Comparison of ENCODE assay signal across 25 cellular contexts in genomic region chr14:60288279-60288678, GRCh38. TPM values are rescaled to one million over a fixed set of nuclear protein-coding genes. Genes with fewer than 3 reads are reported as not detected.
DNase-seq lines count a peak whose midpoint lies in the region; ATAC-seq, FAIRE-seq and TF ChIP-seq lines count a peak whose summit lies in the region.
"Had no signal": no experiment of that assay in that cellular context is flagged by ENCODE, and none has a peak within 500 bp of the region (broad histone marks: within the 10 kb centered on the region; RNA-seq: fewer than 3 reads in every experiment).

No MANE protein-coding gene starts in this region.

- WGBS in liver, result 35% methylated on average over 1 of the region's 1 CpG
- 83% methylated on average over 1 of the region's 1 CpG for WGBS in HepG2 (ENCODE audit: low lambda C conversion rate)

- no peaks in the 10 kb centered on the region for H3K9me3 ChIP-seq in liver (ENCODE audit: control insufficient read depth in 4 of 4, low read length in 3 of 4)
- H3K9me3 ChIP-seq in HepG2 (ENCODE audit: low read length), result no peaks in the 10 kb centered on the region
- H3K9me3 ChIP-seq: A549 had no signal

- DNase-seq in HepG2 (ENCODE audit: low spot score) (no peak), iris pigment epithelial cell (ENCODE audit: low read depth) (peak; percentile 29), NCI-H2171 treated with DMSO at 0.1 percent for 48 hours (lab: John Stamatoyannopoulos, UW) (no peak), dedifferentiated amniotic fluid mesenchymal stem cell (ENCODE audit: extremely low spot score) (no peak), EL (no peak)
- DNase-seq: ACHN; AML-193; C1 segment of cervical spinal cord; Calu3; CD4-positive, alpha-beta memory T cell; COR-L47; DMS53; DMS79 treated with DMSO at 0.1 percent for 48 hours; GF-D8; GM23248; H7; HCEC 1CT had no signal

- POLR2A ChIA-PET in HepG2 (lab: Yijun Ruan, JAX), result no interaction called here

- peaks cover 2 to 11% (median 7%) of the 10 kb centered on the region in 4 donors for H3K4me1 ChIP-seq in liver (ENCODE audit: control insufficient read depth in 4 of 4, insufficient read depth in 4 of 4, low read length in 3 of 4)
- H3K4me1 ChIP-seq in HepG2 (ENCODE audit: insufficient read depth, low read length), result no peaks in the 10 kb centered on the region
- H3K4me1 ChIP-seq: A549 had no signal

- H4K20me1 ChIP-seq in HepG2 (ENCODE audit: insufficient read depth, low read length), result no peaks in the 10 kb centered on the region

- no peak for TF ChIP-seq POLR2A in HepG2 (IDR thresholded peaks at IDR 0.05; ENCODE audit: insufficient read depth in 1 of 2, low read depth in 2 of 2, low read length in 2 of 2)

- no peak for TF ChIP-seq RAD21 in liver (IDR thresholded peaks at IDR 0.05)
- TF ChIP-seq RAD21 in HepG2 (CRISPR knock-in tag; IDR thresholded peaks at IDR 0.05), result no peak

- BruUV-seq in HepG2 (replicated peaks; lab: Mats Ljungman, UMichigan), result no TSS peak

- ATAC-seq in HepG2, result no peak
- no peak for ATAC-seq in GM21360 (IDR thresholded peaks at IDR 0.05; ENCODE audit: unreplicated experiment)
- ATAC-seq: A549 had no signal

- H3K36me3 ChIP-seq in liver (ENCODE audit: control insufficient read depth in 4 of 4, insufficient read depth in 3 of 4, low read depth in 1 of 4, low read length in 3 of 4) (peaks cover 1 to 33% (median 19%) of the 10 kb centered on the region in 4 donors), HepG2 (replicated peaks in 1 of 2; ENCODE audit: control insufficient read depth in 1 of 2, insufficient read depth in 2 of 2, low read length in 2 of 2) (peaks cover 4 to 40% of the 10 kb centered on the region in 2 experiments; a peak in 4 of 5 replicates)

- H3K27me3 ChIP-seq in liver (ENCODE audit: control insufficient read depth in 4 of 4, insufficient read depth in 4 of 4, low read length in 3 of 4), result no peaks in the 10 kb centered on the region
- H3K27me3 ChIP-seq in HepG2 (ENCODE audit: control insufficient read depth in 1 of 2, insufficient read depth in 2 of 2, low read length in 2 of 2), result no peaks in the 10 kb centered on the region

- H3K4me3 ChIP-seq in liver (ENCODE audit: low read depth in 1 of 3, low read length in 3 of 3) (no peak overlapping the region), HepG2 (replicated peaks in 1 of 3; ENCODE audit: insufficient read depth in 1 of 3, low read depth in 2 of 3, low read length in 3 of 3) (no peak overlapping the region)
- H3K4me3 ChIP-seq: A549, GM23248 had no signal

- CTCF ChIA-PET in HepG2 (lab: Yijun Ruan, JAX; ENCODE audit: low intra/inter-chr PET ratio, low total read pairs), result no interaction called here

- H3K4me2 ChIP-seq in HepG2 (ENCODE audit: low read depth, low read length), result no peak overlapping the region
- H3K4me2 ChIP-seq: A549 had no signal

- H3K79me2 ChIP-seq in HepG2 (ENCODE audit: insufficient read depth, low read length), result no peaks in the 10 kb centered on the region

- no peak overlapping the region for H3K27ac ChIP-seq in liver (ENCODE audit: low read depth in 1 of 2, low read length in 2 of 2)
- no peak overlapping the region for H3K27ac ChIP-seq in HepG2 (ENCODE audit: extremely low read length, insufficient read depth, low read length)
- H3K27ac ChIP-seq: 22Rv1, A549, GM23248 had no signal

- no peak for TF ChIP-seq EP300 in HepG2 (IDR thresholded peaks at IDR 0.05; ENCODE audit: low read depth in 2 of 2, low read length in 2 of 2)
- no peak for TF ChIP-seq EP300 in HepG2 (CRISPR knock-in tag; IDR thresholded peaks at IDR 0.05; ENCODE audit: borderline replicate concordance)

- intact Hi-C loops in HepG2 (cut with micrococcal nuclease; ENCODE audit: unreplicated experiment), result loop anchor here (2.0 kb wide), 1 partner anchor 13 kb away; no protein-coding TSS in a partner anchor

- FAIRE-seq in HepG2 (lab: Jason Lieb, UNC), result no peak
- FAIRE-seq in TTC549 (lab: Jason Lieb, UNC), result peak; percentile 5
- FAIRE-seq: A549, GM12891, GM18507, H1 had no signal

- no peak overlapping the region for H2AFZ ChIP-seq in HepG2 (ENCODE audit: low read length)
- H2AFZ ChIP-seq: GM23248 had no signal

- TF ChIP-seq CTCF in liver (IDR thresholded peaks at IDR 0.05; ENCODE audit: low read depth, low read length, missing input control) (no peak), HepG2 (CRISPR knock-in tag; IDR thresholded peaks at IDR 0.05) (no peak)

- in situ Hi-C loops in HepG2 (cut with HindIII; ENCODE audit: extremely low pct_ligation_motif_present, low pct_unique_long_range_greater_than_20kb), result no loop called here

- H3K9ac ChIP-seq in liver (ENCODE audit: low read depth in 1 of 2, low read length in 2 of 2), result no peak overlapping the region
- no peak overlapping the region for H3K9ac ChIP-seq in HepG2 (ENCODE audit: insufficient read depth, low read depth, low read length)
- H3K9ac ChIP-seq: GM23248 had no signal

TF ChIP-seq in liver, 16 proteins besides CTCF, POLR2A, EP300 and RAD21 (continues in another document):
- no peak for TF ChIP-seq NR2F2 (IDR thresholded peaks at IDR 0.05)
- TF ChIP-seq EGR1 (IDR thresholded peaks at IDR 0.05; ENCODE audit: low read depth in 2 of 2), result no peak
- no peak for TF ChIP-seq ZBTB33 (IDR thresholded peaks at IDR 0.05)
- no peak for TF ChIP-seq SP1 (IDR thresholded peaks at IDR 0.05)
- TF ChIP-seq TAF1 (conservative IDR thresholded peaks at IDR 0.05), result no peak
- TF ChIP-seq FOXA1 (IDR thresholded peaks at IDR 0.05), result peak; percentile 23
- peak in 1 of 2 donors; percentile 32 for TF ChIP-seq RXRA (IDR thresholded peaks at IDR 0.05)
- no peak for TF ChIP-seq HNF4G (IDR thresholded peaks at IDR 0.05)
- peak in 1 of 2 donors; percentile 15 for TF ChIP-seq HNF4A (conservative IDR thresholded peaks at IDR 0.05)

TF ChIP-seq in HepG2, 621 proteins besides CTCF, POLR2A, EP300 and RAD21 (continues in another document):
- TF ChIP-seq ZNF576 (CRISPR knock-in tag; IDR thresholded peaks at IDR 0.05) (no peak), ZUFSP (CRISPR knock-in tag; IDR thresholded peaks at IDR 0.05; ENCODE audit: borderline replicate concordance) (no peak), NR2F6 (IDR thresholded peaks at IDR 0.05) (no peak), NR2F6 (CRISPR knock-in tag; IDR thresholded peaks at IDR 0.05) (no peak), PITX1 (CRISPR knock-in tag; IDR thresholded peaks at IDR 0.05) (no peak), ZNF101 (CRISPR knock-in tag; IDR thresholded peaks at IDR 0.05; ENCODE audit: borderline replicate concordance, low read depth) (no peak), HNRNPK (IDR thresholded peaks at IDR 0.05; ENCODE audit: low read depth, low read length, poor library complexity, severe bottlenecking) (no peak), ZBTB37 (CRISPR knock-in tag; IDR thresholded peaks at IDR 0.05) (no peak), JUND (CRISPR knock-in tag; IDR thresholded peaks at IDR 0.05) (no peak)

RNA-seq across cellular contexts. Expression of gene PPM1A, which starts 39.3 kb away (rescaled TPM):
- total RNA-seq in liver (10 to 100 TPM; 33.2 to 43.2 TPM), HepG2 (2016; rRNA removed; fragmentation: Illumina TruSeq; extraction: Trizol) (29.8 and 37.6 TPM in 2 replicates)
- polyA plus RNA-seq in liver (10 to 100 TPM; 23.0 to 25.8 TPM), HepG2 (2011; rRNA removed) (20.4 and 23.3 TPM in 2 replicates)
- 12.6 and 12.8 TPM in 2 replicates for total RNA-seq in HepG2 (2016; cell fraction: cytosol; rRNA removed; fragmentation: Illumina TruSeq; extraction: Trizol; ENCODE audit: low read depth)
- total RNA-seq in HepG2 (2016; cell fraction: insoluble cytoplasmic fraction; rRNA removed; fragmentation: Illumina TruSeq; extraction: Trizol), result 27.0 and 34.6 TPM in 2 replicates
- total RNA-seq in HepG2 (2016; cell fraction: membrane; rRNA removed; fragmentation: Illumina TruSeq; extraction: Trizol), result 36.5 and 40.3 TPM in 2 replicates
- 23.7 and 28.3 TPM in 2 replicates for total RNA-seq in HepG2 (2016; cell fraction: nucleus; rRNA removed; fragmentation: Illumina TruSeq; extraction: Trizol)
- polyA plus RNA-seq in HepG2 (2011; cell fraction: cytosol; rRNA removed), result 6.8 and 14.1 TPM in 2 replicates
- 13.7 and 18.0 TPM in 2 replicates for polyA plus RNA-seq in HepG2 (2011; cell fraction: nucleus; rRNA removed)
- 29.6 and 41.4 TPM in 2 replicates for polyA plus RNA-seq in HepG2 (2012)
- 9.4 and 10.8 TPM in 2 replicates for polyA plus RNA-seq in HepG2 (2016; cell fraction: cytosol; fragmentation: Illumina TruSeq; extraction: Trizol; ENCODE audit: low read depth)
- 30.9 and 34.7 TPM in 2 replicates for polyA plus RNA-seq in HepG2 (2016; cell fraction: insoluble cytoplasmic fraction; fragmentation: Illumina TruSeq; extraction: Trizol; ENCODE audit: low read depth)
- 23.2 and 25.1 TPM in 2 replicates for polyA plus RNA-seq in HepG2 (2016; cell fraction: membrane; fragmentation: Illumina TruSeq; extraction: Trizol; ENCODE audit: low read depth)
- 42.0 and 44.4 TPM in 2 replicates for polyA plus RNA-seq in HepG2 (2016; cell fraction: nucleus; fragmentation: Illumina TruSeq; extraction: Trizol; ENCODE audit: insufficient read depth, low read depth)
- 36.9 and 46.4 TPM in 2 replicates for polyA minus RNA-seq in HepG2 (2011; rRNA and poly(A)+ RNA removed; ENCODE audit: low replicate concordance)
- 25.6 and 32.2 TPM in 2 replicates for polyA minus RNA-seq in HepG2 (2011; cell fraction: cytosol; rRNA and poly(A)+ RNA removed)
- 49.9 and 56.8 TPM in 2 replicates for polyA minus RNA-seq in HepG2 (2011; cell fraction: nucleus; rRNA and poly(A)+ RNA removed)
